Comparison of ENCODE assay signal across 2 cellular contexts in the genomic region with DNA sequence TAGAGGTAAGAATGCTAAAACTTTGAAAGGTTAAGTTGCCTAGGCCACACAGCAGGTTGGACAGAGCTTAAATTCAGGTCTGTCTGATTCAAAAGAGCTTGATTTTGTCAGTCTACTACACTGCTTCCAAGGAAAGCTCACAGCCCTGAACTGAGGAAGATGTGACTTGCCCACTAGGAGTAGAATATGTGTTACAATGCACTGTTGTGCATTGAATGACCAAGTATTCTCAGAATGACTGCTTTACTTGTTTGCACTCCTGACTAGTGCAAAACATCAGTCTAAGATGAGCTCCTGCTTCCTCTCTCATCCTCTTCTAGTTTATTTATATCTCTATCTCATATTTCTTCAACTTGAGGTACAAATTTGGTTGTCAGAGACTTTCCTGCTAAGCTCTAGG.
TF ChIP-seq lines count a peak whose summit lies in the region.

No MANE protein-coding gene starts in this region.

TF ChIP-seq in A549, 52 proteins besides CTCF, POLR2A, EP300 and RAD21:
- no peak for TF ChIP-seq HEYL (CRISPR knock-in tag; IDR thresholded peaks at IDR 0.05)
- TF ChIP-seq EHF (CRISPR knock-in tag; IDR thresholded peaks at IDR 0.05), result no peak
- TF ChIP-seq, protein P1, sequence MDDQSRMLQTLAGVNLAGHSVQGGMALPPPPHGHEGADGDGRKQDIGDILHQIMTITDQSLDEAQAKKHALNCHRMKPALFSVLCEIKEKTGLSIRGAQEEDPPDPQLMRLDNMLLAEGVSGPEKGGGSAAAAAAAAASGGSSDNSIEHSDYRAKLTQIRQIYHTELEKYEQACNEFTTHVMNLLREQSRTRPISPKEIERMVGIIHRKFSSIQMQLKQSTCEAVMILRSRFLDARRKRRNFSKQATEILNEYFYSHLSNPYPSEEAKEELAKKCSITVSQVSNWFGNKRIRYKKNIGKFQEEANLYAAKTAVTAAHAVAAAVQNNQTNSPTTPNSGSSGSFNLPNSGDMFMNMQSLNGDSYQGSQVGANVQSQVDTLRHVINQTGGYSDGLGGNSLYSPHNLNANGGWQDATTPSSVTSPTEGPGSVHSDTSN (IDR thresholded peaks at IDR 0.05), result no peak
- no peak for TF ChIP-seq NPAS2 (CRISPR knock-in tag; IDR thresholded peaks at IDR 0.05; ENCODE audit: borderline replicate concordance)
- TF ChIP-seq GATA3 (IDR thresholded peaks at IDR 0.05; ENCODE audit: borderline replicate concordance), result no peak
- TF ChIP-seq, protein P2, sequence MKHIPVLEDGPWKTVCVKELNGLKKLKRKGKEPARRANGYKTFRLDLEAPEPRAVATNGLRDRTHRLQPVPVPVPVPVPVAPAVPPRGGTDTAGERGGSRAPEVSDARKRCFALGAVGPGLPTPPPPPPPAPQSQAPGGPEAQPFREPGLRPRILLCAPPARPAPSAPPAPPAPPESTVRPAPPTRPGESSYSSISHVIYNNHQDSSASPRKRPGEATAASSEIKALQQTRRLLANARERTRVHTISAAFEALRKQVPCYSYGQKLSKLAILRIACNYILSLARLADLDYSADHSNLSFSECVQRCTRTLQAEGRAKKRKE (CRISPR knock-in tag; IDR thresholded peaks at IDR 0.05; ENCODE audit: low read depth), result no peak

TF ChIP-seq in H1, 55 proteins besides CTCF, POLR2A, EP300 and RAD21:
- TF ChIP-seq CBX5 (IDR thresholded peaks at IDR 0.05; ENCODE audit: low read depth, low read length) (no peak), CTBP2 (IDR thresholded peaks at IDR 0.05; ENCODE audit: borderline replicate concordance, insufficient read depth, insufficient read length, low read length) (no peak), TBP (IDR thresholded peaks at IDR 0.05; ENCODE audit: low read depth, low read length) (no peak)
TF ChIP-seq in H1: peak in this region for 0.
